12 cellular contexts compared by ENCODE assay signal in genomic region chr10:80187060-80187459, GRCh38. TPM values are rescaled to one million over a fixed set of nuclear protein-coding genes. Genes with fewer than 3 reads are reported as not detected.
DNase-seq lines count a peak whose midpoint lies in the region; ATAC-seq and TF ChIP-seq lines count a peak whose summit lies in the region.
"Had no signal": no experiment of that assay in that cellular context is flagged by ENCODE, and none has a peak within 500 bp of the region (broad histone marks: within the 10 kb centered on the region; RNA-seq: fewer than 3 reads in every experiment).

No MANE protein-coding gene starts in this region.

- no peak for TF ChIP-seq EP300 in sigmoid colon (IDR thresholded peaks at IDR 0.05)

- peaks cover 63 to 74% of the 10 kb centered on the region in 2 donors for H3K4me1 Mint-ChIP-seq in effector memory CD8-positive, alpha-beta T cell (ENCODE audit: low read depth in 2 of 2)

- no peaks in the 10 kb centered on the region for H3K9me2 ChIP-seq in DOHH2 (replicated peaks; ENCODE audit: control insufficient read depth, low read length)
- H3K9me2 ChIP-seq in OCI-LY7 (ENCODE audit: insufficient read depth, low read length): no peaks in the 10 kb centered on the region

- ATAC-seq in effector memory CD8-positive, alpha-beta T cell (replicated peaks): no peak
- ATAC-seq in GM18505 (IDR thresholded peaks at IDR 0.05; ENCODE audit: unreplicated experiment) (no peak), GM19463 (IDR thresholded peaks at IDR 0.05; ENCODE audit: unreplicated experiment) (no peak), HG03342 (IDR thresholded peaks at IDR 0.05; ENCODE audit: unreplicated experiment) (no peak)

- H3K36me3 ChIP-seq in DOHH2 (ENCODE audit: control insufficient read depth, low read length) (peaks cover 15% of the 10 kb centered on the region), OCI-LY7 (ENCODE audit: insufficient read depth, low read length) (peaks cover 24% of the 10 kb centered on the region), sigmoid colon (no peaks in the 10 kb centered on the region)
- H3K36me3 ChIP-seq: uterus had no signal

- peak overlapping the region; percentile 52 to 68 for H3K4me3 Mint-ChIP-seq in effector memory CD8-positive, alpha-beta T cell

- H3K4me1 ChIP-seq in DOHH2 (ENCODE audit: control insufficient read depth, low read length) (peaks cover 48% of the 10 kb centered on the region), OCI-LY7 (ENCODE audit: insufficient read depth, low read length, poor library complexity, severe bottlenecking) (peaks cover 66% of the 10 kb centered on the region), sigmoid colon (peaks cover 0 to 74% (median 63%) of the 10 kb centered on the region in 4 donors)

- 90 to 95% methylated on average over 2 of the region's 2 CpGs for WGBS in sigmoid colon, 2 donors

- no peak for DNase-seq in OCI-LY7 (ENCODE audit: low spot score)
- no peak for DNase-seq in effector memory CD8-positive, alpha-beta T cell
- DNase-seq in sigmoid colon: peak; percentile 41
- DNase-seq: NCI-H526 treated with DMSO at 0.1 percent for 48 hours, occipital lobe, uterus had no signal

- H3K9me3 ChIP-seq in DOHH2 (ENCODE audit: control insufficient read depth, insufficient read depth, low read length) (no peaks in the 10 kb centered on the region), OCI-LY7 (ENCODE audit: low read length) (peaks cover 9% of the 10 kb centered on the region), sigmoid colon (no peaks in the 10 kb centered on the region)
- H3K9me3 ChIP-seq: uterus had no signal

- H3K4me2 ChIP-seq in DOHH2 (ENCODE audit: low read length) (peak overlapping the region; percentile 86), OCI-LY7 (ENCODE audit: low read length) (peak overlapping the region; percentile 97)

- no peaks in the 10 kb centered on the region; the same call in 1 of the 2 replicates for H4K20me1 ChIP-seq in DOHH2 (ENCODE audit: control insufficient read depth, insufficient read depth, low read depth, low read length)
- no peaks in the 10 kb centered on the region; the same call in 1 of the 2 replicates for H4K20me1 ChIP-seq in OCI-LY7 (ENCODE audit: insufficient read depth, low read length)

- H3K79me2 ChIP-seq in DOHH2 (ENCODE audit: control insufficient read depth, low read length) (peaks cover 92% of the 10 kb centered on the region), OCI-LY7 (ENCODE audit: insufficient read depth, low read depth, low read length) (peaks cover 88% of the 10 kb centered on the region)

- peak overlapping the region; percentile 32; the same call in 1 of the 2 replicates for H2AFZ ChIP-seq in OCI-LY7 (ENCODE audit: low read length)
- H2AFZ ChIP-seq: GM23248 had no signal

- H3K27ac ChIP-seq in DOHH2 (ENCODE audit: low read depth, low read length): peak overlapping the region; percentile 90
- peak overlapping the region; percentile 97 for H3K27ac ChIP-seq in OCI-LY7 (ENCODE audit: low read depth, low read length, poor library complexity, severe bottlenecking)
- H3K27ac ChIP-seq in sigmoid colon: peak overlapping the region; percentile 20 to 53 (median 42)
- H3K27ac ChIP-seq: GM23248 had no signal

- H3K27me3 ChIP-seq in DOHH2 (ENCODE audit: control insufficient read depth, low read length) (no peaks in the 10 kb centered on the region), sigmoid colon (no peaks in the 10 kb centered on the region)
- H3K27me3 ChIP-seq: uterus had no signal

- H3K4me3 ChIP-seq in DOHH2 (ENCODE audit: low read length) (peak overlapping the region; percentile 68), OCI-LY7 (ENCODE audit: low read depth, low read length, poor library complexity, severe bottlenecking) (peak overlapping the region; percentile 63), sigmoid colon (no peak overlapping the region)
- H3K4me3 ChIP-seq: GM23248, uterus had no signal

- peaks cover 23% of the 10 kb centered on the region for H3K36me3 Mint-ChIP-seq in effector memory CD8-positive, alpha-beta T cell (ENCODE audit: insufficient read depth)

- POLR2A ChIA-PET in OCI-LY7 (lab: Charles Lee): interaction anchor here (0.8 to 3.4 kb wide), 9 partner anchors 10 to 42 kb away, joined by 3 to 36 read pairs (median 4); partner anchors contain the start of gene ANXA11

- no peak for TF ChIP-seq CTCF in DOHH2 (IDR thresholded peaks at IDR 0.05; ENCODE audit: low read depth, low read length, poor library complexity, severe bottlenecking)
- no peak for TF ChIP-seq CTCF in OCI-LY7 (conservative IDR thresholded peaks at IDR 0.05; ENCODE audit: low read length)
- no peak for TF ChIP-seq CTCF in sigmoid colon (IDR thresholded peaks at IDR 0.05)

- TF ChIP-seq POLR2A in sigmoid colon (IDR thresholded peaks at IDR 0.05) (no peak), GM18505 (IDR thresholded peaks at IDR 0.05; ENCODE audit: borderline replicate concordance, extremely low read depth, insufficient read depth, insufficient read length) (no peak)

- peaks cover 18% of the 10 kb centered on the region for H3F3A ChIP-seq in DOHH2 (ENCODE audit: control insufficient read depth, insufficient read depth)

- CTCF ChIA-PET in OCI-LY7 (lab: Charles Lee; ENCODE audit: unreplicated experiment): interaction anchor here (1.3 kb wide), 1 partner anchor 14 kb away, joined by 3 read pairs; no protein-coding TSS in a partner anchor

- no peaks in the 10 kb centered on the region for H3K9me3 Mint-ChIP-seq in effector memory CD8-positive, alpha-beta T cell

- H3K27me3 Mint-ChIP-seq in effector memory CD8-positive, alpha-beta T cell: no peaks in the 10 kb centered on the region

- H3K27ac Mint-ChIP-seq in effector memory CD8-positive, alpha-beta T cell: peak overlapping the region; percentile 83 to 90

- intact Hi-C loops in OCI-LY7 (cut with micrococcal nuclease; ENCODE audit: unreplicated experiment) (loop anchor here (1.0 to 5.0 kb wide), 2 partner anchors 18 to 270 kb away; partner anchors contain the start of gene ANXA11), sigmoid colon (cut with DNase I) (no loop called here)

- no TSS peak for BruUV-seq in OCI-LY7 (replicated peaks; lab: Mats Ljungman, UMichigan)

RNA-seq across cellular contexts. Expression of gene ANXA11, which starts 18.3 kb away (rescaled TPM):
- total RNA-seq in OCI-LY7 (2014; rRNA removed; shearing (Covaris generic)): 87.8 and 93.9 TPM in 2 replicates
- total RNA-seq in OCI-LY7 (2022) (164 and 199 TPM in 2 replicates), sigmoid colon (100 to 1,000 TPM in 1 of 4 donors, 10 to 100 TPM in 3; 63.2 to 109 (median 75.7) TPM)
- polyA plus RNA-seq in sigmoid colon: 100 to 1,000 TPM; 170 to 323 (median 199) TPM

RNA-seq across cellular contexts. Expression of gene PLAC9, which starts 54.5 kb away (rescaled TPM):
- not detected in 2 replicates for total RNA-seq in OCI-LY7 (2014; rRNA removed; shearing (Covaris generic))
- total RNA-seq in OCI-LY7 (2022): not detected in 2 replicates
- total RNA-seq in sigmoid colon: 10 to 100 TPM in 2 of 4 donors, 1 to 10 TPM in 2; 5.1 to 20.8 (median 13.6) TPM
- 10 to 100 TPM in 1 of 3 donors, 1 to 10 TPM in 2; 1.2 to 23.4 (median 6.9) TPM for polyA plus RNA-seq in sigmoid colon
- total RNA-seq: T-helper 2 cell treated with Interferon-gamma antibody and Interleukin-4, amounts not matched to agents 100 ng/mL and 5 ng/mL, for 36 hours had no signal

Comparison
In these comparisons a context has a peak if more than half of its experiments do, and no peak if none do; other contexts are left out.
1. H3K27ac ChIP-seq: peak in every context shown above with its lines; median percentile 97 in OCI-LY7; 90 in DOHH2; 42 in sigmoid colon.
2. H3K4me3 ChIP-seq: peak in DOHH2 (single experiment) and OCI-LY7 (single experiment); none in sigmoid colon (0 of 4).
3. RNA of gene PLAC9, which starts 54.5 kb away (total RNA-seq): 5.1 to 20.8 TPM in sigmoid colon; not detected in OCI-LY7; every median in the first group is over 4 times any median in the second.